Comparison of ENCODE assay signal across 10 cellular contexts in the genomic region with DNA sequence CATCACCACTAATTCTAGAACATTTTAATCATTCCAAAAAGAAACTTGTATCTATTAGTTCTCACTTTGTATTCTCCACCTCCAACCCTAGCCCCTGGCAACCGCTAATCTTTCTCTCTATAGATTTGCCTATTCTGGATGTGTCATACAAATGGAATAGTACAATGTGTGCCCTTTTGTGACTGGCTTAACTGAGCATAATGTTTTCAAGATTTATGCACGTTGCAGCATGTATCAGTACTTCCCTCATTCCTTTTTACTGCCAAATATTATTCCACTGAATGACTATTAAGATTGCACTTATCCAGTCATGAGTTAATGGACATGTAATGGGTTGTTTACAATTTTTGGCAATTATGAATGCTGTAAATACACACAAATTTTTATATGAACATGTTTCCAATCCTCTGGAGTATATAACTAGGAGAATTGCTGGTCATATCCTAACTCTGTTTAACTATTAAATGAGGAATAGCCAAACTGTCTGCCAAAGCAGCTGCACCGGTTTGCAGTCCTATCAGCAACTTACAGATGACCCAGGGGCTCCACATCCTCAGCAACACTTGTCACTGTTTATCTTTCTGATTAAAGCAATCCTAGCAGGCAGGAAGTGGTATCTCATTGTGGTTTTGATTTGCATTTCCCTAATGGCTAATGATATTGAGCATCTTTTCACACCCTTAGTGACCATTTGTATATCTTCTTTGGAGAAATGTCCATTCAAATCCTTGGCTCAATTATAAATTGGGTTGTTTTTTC.
A peak's percentile ranks its signal among the peaks of the same experiment; 100 is the strongest.
DNase-seq lines count a peak whose midpoint lies in the region; ATAC-seq and TF ChIP-seq lines count a peak whose summit lies in the region.
"Had no signal": no experiment of that assay in that cellular context is flagged by ENCODE, and none has a peak within 500 bp of the region (broad histone marks: within the 10 kb centered on the region; RNA-seq: fewer than 3 reads in every experiment).

No MANE protein-coding gene starts in this region.

- no peak overlapping the region for H3K27ac ChIP-seq in BLaER1 treated with 17β-estradiol and CSF1 and Interleukin-3, amounts not matched to agents 10 nM and 100 nM

- H3K4me3 ChIP-seq in BLaER1 treated with 17β-estradiol and CSF1 and Interleukin-3, amounts not matched to agents 10 nM and 100 nM = no peak overlapping the region

- peak; percentile 78 for ATAC-seq in GM19025 (IDR thresholded peaks at IDR 0.05; ENCODE audit: low read depth, unreplicated experiment)
- ATAC-seq in HG02981 (IDR thresholded peaks at IDR 0.05; ENCODE audit: unreplicated experiment) = peak; percentile 97
- ATAC-seq: stimulated activated naive B cell treated with anti-CD40 and anti-IgM and Interleukin-4, amounts not matched to agents 10 μg/mL and 1 μg/mL and 100 μg/mL, for 72 hours had no signal

- no peak for TF ChIP-seq CTCF in GM10266 (IDR thresholded peaks at IDR 0.05; ENCODE audit: control insufficient read depth, insufficient read depth, low read depth, missing control alignments)

- H3K36me3 ChIP-seq in BLaER1 treated with 17β-estradiol and CSF1 and Interleukin-3, amounts not matched to agents 10 nM and 100 nM = peaks cover 0 to 20% (median 6%) of the 10 kb centered on the region in 11 experiments; a peak in 9 of 22 replicates

- peaks cover 0 to 4% (median 0%) of the 10 kb centered on the region in 11 experiments; a peak in 2 of 22 replicates for H4K20me1 ChIP-seq in BLaER1 treated with 17β-estradiol and CSF1 and Interleukin-3, amounts not matched to agents 10 nM and 100 nM

- DNase-seq in NCI-H526 treated with DMSO at 0.1 percent for 48 hours (lab: John Stamatoyannopoulos, UW) (peak; percentile 18), GM10266 (ENCODE audit: extremely low spot score) (no peak), DMS 273 (lab: John Stamatoyannopoulos, UW; ENCODE audit: unreplicated experiment) (no peak), NK-92 (lab: John Stamatoyannopoulos, UW; ENCODE audit: unreplicated experiment) (no peak), NCI-H1436 (lab: John Stamatoyannopoulos, UW) (no peak)
- DNase-seq: activated CD4-positive, alpha-beta T cell treated with anti-CD3 and anti-CD28 coated beads, Interleukin-2, amount 50 U/mL, for 48 hours; stimulated activated naive B cell treated with anti-CD40 and anti-IgM and Interleukin-4, amounts not matched to agents 10 μg/mL and 1 μg/mL and 100 μg/mL, for 72 hours had no signal

- H3K4me1 ChIP-seq in BLaER1 treated with 17β-estradiol and CSF1 and Interleukin-3, amounts not matched to agents 10 nM and 100 nM = peaks cover 11 to 25% (median 13%) of the 10 kb centered on the region in 10 experiments

- H3K27me3 ChIP-seq in BLaER1 treated with 17β-estradiol and CSF1 and Interleukin-3, amounts not matched to agents 10 nM and 100 nM = no peaks in the 10 kb centered on the region

- no peak overlapping the region for H3K9ac ChIP-seq in BLaER1 treated with 17β-estradiol and CSF1 and Interleukin-3, amounts not matched to agents 10 nM and 100 nM

- H3K9me3 ChIP-seq in BLaER1 treated with 17β-estradiol and CSF1 and Interleukin-3, amounts not matched to agents 10 nM and 100 nM (replicated peaks in 1 of 11) = peaks cover 4 to 20% (median 13%) of the 10 kb centered on the region in 11 experiments; a peak in 21 of 22 replicates

- peak overlapping the region; percentile 8 to 69 (median 54); a peak in 21 of 22 replicates for H3K4me2 ChIP-seq in BLaER1 treated with 17β-estradiol and CSF1 and Interleukin-3, amounts not matched to agents 10 nM and 100 nM
